ENCODE assay signal across 1 cellular context in genomic region chr11:14127679-14128078, GRCh38.
TF ChIP-seq lines count a peak whose summit lies in the region.

No MANE protein-coding gene starts in this region.

TF ChIP-seq in K562, 482 proteins besides CTCF, POLR2A, EP300 and RAD21 (continued from another document):
- no peak for TF ChIP-seq MGA (IDR thresholded peaks at IDR 0.05)
- no peak for TF ChIP-seq MXI1 (IDR thresholded peaks at IDR 0.05; ENCODE audit: low read depth, low read length)
- TF ChIP-seq HNRNPK (IDR thresholded peaks at IDR 0.05; ENCODE audit: low read depth, low read length, poor library complexity, severe bottlenecking): no peak
- TF ChIP-seq BRD4 (IDR thresholded peaks at IDR 0.05): no peak
- no peak for TF ChIP-seq EZH2 (IDR thresholded peaks at IDR 0.05; ENCODE audit: borderline replicate concordance, low read depth, low read length)
- TF ChIP-seq ZNF12 (CRISPR knock-in tag; IDR thresholded peaks at IDR 0.05): no peak
- no peak for TF ChIP-seq JUND (IDR thresholded peaks at IDR 0.05; ENCODE audit: borderline replicate concordance, low read depth, low read length)
- TF ChIP-seq JUND (tag; IDR thresholded peaks at IDR 0.05; ENCODE audit: borderline replicate concordance, low read depth, low read length): no peak
- TF ChIP-seq HSF4 (CRISPR knock-in tag; IDR thresholded peaks at IDR 0.05; ENCODE audit: borderline replicate concordance): no peak
- TF ChIP-seq THRA (IDR thresholded peaks at IDR 0.05): no peak
- TF ChIP-seq POLR2B (IDR thresholded peaks at IDR 0.05; ENCODE audit: low read depth, partially characterized antibody): no peak
- TF ChIP-seq ZNF224 (CRISPR knock-in tag; IDR thresholded peaks at IDR 0.05): no peak
- TF ChIP-seq, protein P1, sequence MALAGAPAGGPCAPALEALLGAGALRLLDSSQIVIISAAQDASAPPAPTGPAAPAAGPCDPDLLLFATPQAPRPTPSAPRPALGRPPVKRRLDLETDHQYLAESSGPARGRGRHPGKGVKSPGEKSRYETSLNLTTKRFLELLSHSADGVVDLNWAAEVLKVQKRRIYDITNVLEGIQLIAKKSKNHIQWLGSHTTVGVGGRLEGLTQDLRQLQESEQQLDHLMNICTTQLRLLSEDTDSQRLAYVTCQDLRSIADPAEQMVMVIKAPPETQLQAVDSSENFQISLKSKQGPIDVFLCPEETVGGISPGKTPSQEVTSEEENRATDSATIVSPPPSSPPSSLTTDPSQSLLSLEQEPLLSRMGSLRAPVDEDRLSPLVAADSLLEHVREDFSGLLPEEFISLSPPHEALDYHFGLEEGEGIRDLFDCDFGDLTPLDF (CRISPR knock-in tag; IDR thresholded peaks at IDR 0.05): no peak
- no peak for TF ChIP-seq SP1 (CRISPR knock-in tag; IDR thresholded peaks at IDR 0.05)
- TF ChIP-seq PHB (CRISPR knock-in tag; IDR thresholded peaks at IDR 0.05): no peak
